ENCODE assay signal across 11 cellular contexts in genomic region chr6:145147559-145147958, GRCh38.
DNase-seq lines count a peak whose midpoint lies in the region; ATAC-seq and TF ChIP-seq lines count a peak whose summit lies in the region.
"Had no signal": no experiment of that assay in that cellular context is flagged by ENCODE, and none has a peak within 500 bp of the region (broad histone marks: within the 10 kb centered on the region; RNA-seq: fewer than 3 reads in every experiment).

No MANE protein-coding gene starts in this region.

- H3K4me1 ChIP-seq in KMS-11 (ENCODE audit: low read depth, poor library complexity, severe bottlenecking) (peaks cover 24% of the 10 kb centered on the region), left lung (peaks cover 0 to 5% of the 10 kb centered on the region in 2 donors), transverse colon (no peaks in the 10 kb centered on the region)

- H3K27me3 ChIP-seq in KMS-11 (ENCODE audit: insufficient read depth, low read depth) (no peaks in the 10 kb centered on the region), left lung (no peaks in the 10 kb centered on the region), transverse colon (no peaks in the 10 kb centered on the region)

- H3K36me3 ChIP-seq in KMS-11 (ENCODE audit: insufficient read depth) (no peaks in the 10 kb centered on the region), left lung (no peaks in the 10 kb centered on the region), transverse colon (no peaks in the 10 kb centered on the region)

- H2AFZ ChIP-seq in KMS-11 (ENCODE audit: low read depth) = peak overlapping the region; percentile 29

- in situ Hi-C loops in transverse colon (cut with MboI; ENCODE audit: low pct_ligation_motif_present in 1 of 4, low pct_unique_long_range_greater_than_20kb in 1 of 4, low sequenced_read_pairs in 3 of 4) = no loop called here

- H3K79me2 ChIP-seq in KMS-11 (ENCODE audit: insufficient read depth, low read depth) = no peaks in the 10 kb centered on the region

- DNase-seq in EL = peak; percentile 75
- DNase-seq in astrocyte of the hippocampus (ENCODE audit: low read depth, low spot score) = peak; percentile 44
- DNase-seq in left lung = no peak
- DNase-seq in transverse colon = no peak
- DNase-seq in DMS 273 (lab: John Stamatoyannopoulos, UW; ENCODE audit: unreplicated experiment) = no peak
- DNase-seq: aorta, NCI-H1105 treated with DMSO at 0.1 percent for 48 hours had no signal

- TF ChIP-seq POLR2A in transverse colon (IDR thresholded peaks at IDR 0.05) = no peak

- TF ChIP-seq CTCF in KMS-11 (conservative IDR thresholded peaks at IDR 0.05; ENCODE audit: low read depth, low read length) = no peak
- TF ChIP-seq CTCF in left lung (IDR thresholded peaks at IDR 0.05) = no peak
- no peak for TF ChIP-seq CTCF in transverse colon (IDR thresholded peaks at IDR 0.05)

- no peak for TF ChIP-seq EP300 in transverse colon (IDR thresholded peaks at IDR 0.05; ENCODE audit: low read depth)

- H3K9me3 ChIP-seq in left lung (no peaks in the 10 kb centered on the region), transverse colon (no peaks in the 10 kb centered on the region)

- peak overlapping the region; percentile 57 for H3K27ac ChIP-seq in KMS-11
- peak overlapping the region in 1 of 2 donors; percentile 42 for H3K27ac ChIP-seq in left lung
- no peak overlapping the region for H3K27ac ChIP-seq in transverse colon
- H3K27ac ChIP-seq: HL-60 had no signal

- peak overlapping the region; percentile 49; the same call in 1 of the 2 replicates for H3K4me2 ChIP-seq in KMS-11

- H4K20me1 ChIP-seq in KMS-11 (ENCODE audit: insufficient read depth) = no peaks in the 10 kb centered on the region

- intact Hi-C loops in left lung (cut with DNase I) = no loop called here
- intact Hi-C loops in transverse colon (cut with DNase I; ENCODE audit: low total_unique reads) = no loop called here

- H3K4me3 ChIP-seq in KMS-11 (IDR thresholded peaks at IDR 0.05; ENCODE audit: insufficient read depth, low read depth, low read length) = no peak overlapping the region
- no peak overlapping the region for H3K4me3 ChIP-seq in left lung
- H3K4me3 ChIP-seq in transverse colon = no peak overlapping the region

- ATAC-seq in left lung (peak; percentile 5), HG02678 (IDR thresholded peaks at IDR 0.05; ENCODE audit: unreplicated experiment) (no peak), GM19397 (IDR thresholded peaks at IDR 0.05; ENCODE audit: unreplicated experiment) (no peak)

- peak overlapping the region; percentile 5; the same call in 1 of the 2 replicates for H3K9ac ChIP-seq in KMS-11

Comparison
In these comparisons a context has a peak if more than half of its experiments do, and no peak if none do; other contexts are left out.
1. DNase-seq: peak in EL (single experiment) and astrocyte of the hippocampus (single experiment); none in left lung (0 of 2), transverse colon (single experiment) and DMS 273 (single experiment).